In genomic region chr3:100875239-100875638, GRCh38 we compare ENCODE assay signal across 1 cellular context.
TF ChIP-seq lines count a peak whose summit lies in the region.

No MANE protein-coding gene starts in this region.

TF ChIP-seq in H1, 55 proteins besides CTCF, POLR2A, EP300 and RAD21 (continued from another document):
- TF ChIP-seq USF2 (IDR thresholded peaks at IDR 0.05; ENCODE audit: low read length) (no peak), JUN (IDR thresholded peaks at IDR 0.05; ENCODE audit: low read depth, low read length) (no peak), SRF (IDR thresholded peaks at IDR 0.05; ENCODE audit: low read depth, low read length) (no peak), YY1 (IDR thresholded peaks at IDR 0.05; ENCODE audit: low read depth, low read length) (no peak), NANOG (IDR thresholded peaks at IDR 0.05; ENCODE audit: insufficient read depth, low read depth, low read length, poor library complexity, severe bottlenecking) (no peak), KDM4A (IDR thresholded peaks at IDR 0.05; ENCODE audit: low read depth, low read length, severe bottlenecking) (no peak), PHF8 (conservative IDR thresholded peaks at IDR 0.05; ENCODE audit: low read depth, low read length) (no peak), CHD2 (IDR thresholded peaks at IDR 0.05; ENCODE audit: low read length) (no peak), ATF2 (IDR thresholded peaks at IDR 0.05; ENCODE audit: low read length) (no peak)
